ENCODE assay signal across 8 cellular contexts in the genomic region with DNA sequence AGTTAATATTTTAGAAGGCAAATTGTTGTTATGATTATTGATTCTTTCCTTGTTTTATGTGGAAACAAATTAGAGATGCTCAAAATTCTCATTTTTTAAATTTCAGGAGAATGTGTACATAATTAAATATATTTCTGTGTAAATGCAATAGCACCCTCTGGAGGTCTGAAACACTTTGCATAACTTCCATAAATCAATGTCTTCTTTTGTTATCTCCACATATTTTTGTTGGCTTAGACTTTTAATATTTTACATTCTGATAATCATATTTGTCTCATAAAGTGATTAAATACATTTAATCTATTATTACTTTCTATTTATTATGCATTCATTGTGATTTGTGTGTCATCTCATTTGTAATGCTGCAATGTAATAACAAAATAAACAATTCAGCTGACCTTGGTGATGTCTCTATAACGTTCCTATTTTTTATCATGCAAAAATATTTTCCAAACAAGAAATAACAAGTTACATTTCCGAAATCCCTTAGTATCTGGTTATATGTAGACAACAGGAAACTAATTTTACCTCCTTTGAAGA.
DNase-seq lines count a peak whose midpoint lies in the region; ATAC-seq, FAIRE-seq and TF ChIP-seq lines count a peak whose summit lies in the region.

No MANE protein-coding gene starts in this region.

- no peak for ATAC-seq in HG03432 (IDR thresholded peaks at IDR 0.05; ENCODE audit: unreplicated experiment)

- H2AFZ ChIP-seq in osteoblast (ENCODE audit: low read length) = no peak overlapping the region

- no peak for FAIRE-seq in bronchial epithelial cell (lab: Jason Lieb, UNC)

- H3K9me3 ChIP-seq in osteoblast (ENCODE audit: low read depth, low read length) (no peaks in the 10 kb centered on the region), ascending aorta (no peaks in the 10 kb centered on the region)

- no peaks in the 10 kb centered on the region for H3K9me3 Mint-ChIP-seq in activated naive CD4-positive, alpha-beta T cell treated with anti-CD3 and anti-CD28 coated beads for 36 hours

- H3K4me2 ChIP-seq in osteoblast (ENCODE audit: insufficient read depth, low read length) = peak overlapping the region; percentile 71

- peak; percentile 33 for TF ChIP-seq CTCF in bronchial epithelial cell (IDR thresholded peaks at IDR 0.05; ENCODE audit: insufficient read depth, low read length, severe bottlenecking)
- peak; percentile 61 for TF ChIP-seq CTCF in osteoblast (IDR thresholded peaks at IDR 0.05; ENCODE audit: extremely low read depth, low read depth, low read length)
- peak in 1 of 3 experiments; percentile 37 for TF ChIP-seq CTCF in ascending aorta (IDR thresholded peaks at IDR 0.05)

- H3K36me3 ChIP-seq in bronchial epithelial cell (ENCODE audit: control insufficient read depth, insufficient read depth, low read length) (no peaks in the 10 kb centered on the region), osteoblast (ENCODE audit: insufficient read depth, low read length) (no peaks in the 10 kb centered on the region), ascending aorta (no peaks in the 10 kb centered on the region)

- no peaks in the 10 kb centered on the region for H3K36me3 Mint-ChIP-seq in activated naive CD4-positive, alpha-beta T cell treated with anti-CD3 and anti-CD28 coated beads for 36 hours (ENCODE audit: low read depth)

- CTCF ChIA-PET in activated naive CD4-positive, alpha-beta T cell treated with anti-CD3 and anti-CD28 coated beads for 36 hours (lab: Charles Lee) = interaction anchor here (0.8 kb wide), 1 partner anchor 33 kb away, joined by 3 read pairs; no protein-coding TSS in a partner anchor

- H3K27me3 ChIP-seq in bronchial epithelial cell (ENCODE audit: control insufficient read depth, insufficient read depth, low read length) (no peaks in the 10 kb centered on the region), osteoblast (ENCODE audit: insufficient read depth, low read length) (no peaks in the 10 kb centered on the region), ascending aorta (no peaks in the 10 kb centered on the region)

- H4K20me1 ChIP-seq in osteoblast (ENCODE audit: insufficient read depth, low read length) = no peaks in the 10 kb centered on the region

- no peaks in the 10 kb centered on the region for H3K4me1 Mint-ChIP-seq in activated naive CD4-positive, alpha-beta T cell treated with anti-CD3 and anti-CD28 coated beads for 36 hours (ENCODE audit: low read depth)

- H3K79me2 ChIP-seq in osteoblast (ENCODE audit: insufficient read depth, low read length) = no peaks in the 10 kb centered on the region

- no peak overlapping the region for H3K4me3 ChIP-seq in bronchial epithelial cell (ENCODE audit: low read depth, low read length)
- peak overlapping the region; percentile 40 for H3K4me3 ChIP-seq in osteoblast (ENCODE audit: insufficient read depth, low read length)
- H3K4me3 ChIP-seq in ascending aorta = no peak overlapping the region

- H3K27me3 Mint-ChIP-seq in activated naive CD4-positive, alpha-beta T cell treated with anti-CD3 and anti-CD28 coated beads for 36 hours (ENCODE audit: low read depth) = peaks cover 4% of the 10 kb centered on the region

- no peak overlapping the region for H3K4me3 Mint-ChIP-seq in activated naive CD4-positive, alpha-beta T cell treated with anti-CD3 and anti-CD28 coated beads for 36 hours

- H3K27ac ChIP-seq in osteoblast (ENCODE audit: low read depth, low read length) (peak overlapping the region; percentile 65), ascending aorta (no peak overlapping the region)

- H3K27ac Mint-ChIP-seq in activated naive CD4-positive, alpha-beta T cell treated with anti-CD3 and anti-CD28 coated beads for 36 hours = no peak overlapping the region

- DNase-seq in ELR (ENCODE audit: low read depth) (peak; percentile 58), NCI-H1105 (lab: John Stamatoyannopoulos, UW) (peak; percentile 2), bronchial epithelial cell (ENCODE audit: low read depth) (peak; percentile 49), osteoblast (ENCODE audit: insufficient read length, low spot score, missing footprints) (no peak), NCI-H524 treated with DMSO at 0.1 percent for 48 hours (lab: John Stamatoyannopoulos, UW) (no peak), ascending aorta (ENCODE audit: low spot score in 2 of 2) (no peak)
- no peak for DNase-seq in activated naive CD4-positive, alpha-beta T cell treated with anti-CD3 and anti-CD28 coated beads for 36 hours

- H3K4me1 ChIP-seq in osteoblast (ENCODE audit: insufficient read depth, low read length) = peaks cover 34% of the 10 kb centered on the region
- H3K4me1 ChIP-seq in ascending aorta = no peaks in the 10 kb centered on the region

- intact Hi-C loops in ascending aorta (cut with DNase I) = no loop called here
- intact Hi-C loops in activated naive CD4-positive, alpha-beta T cell treated with anti-CD3 and anti-CD28 coated beads for 36 hours (cut with micrococcal nuclease) = loop anchor here (2.0 to 5.0 kb wide), 3 partner anchors 137 to 1687 kb away; no protein-coding TSS in a partner anchor

Comparison
In these comparisons a context has a peak if more than half of its experiments do, and no peak if none do; other contexts are left out.
1. DNase-seq: peak in ELR (single experiment), NCI-H1105 (single experiment) and bronchial epithelial cell (single experiment); none in osteoblast (single experiment), NCI-H524 treated with DMSO at 0.1 percent for 48 hours (single experiment), ascending aorta (0 of 2) and activated naive CD4-positive, alpha-beta T cell treated with anti-CD3 and anti-CD28 coated beads for 36 hours (single experiment).